8 cellular contexts compared by ENCODE assay signal in the genomic region with DNA sequence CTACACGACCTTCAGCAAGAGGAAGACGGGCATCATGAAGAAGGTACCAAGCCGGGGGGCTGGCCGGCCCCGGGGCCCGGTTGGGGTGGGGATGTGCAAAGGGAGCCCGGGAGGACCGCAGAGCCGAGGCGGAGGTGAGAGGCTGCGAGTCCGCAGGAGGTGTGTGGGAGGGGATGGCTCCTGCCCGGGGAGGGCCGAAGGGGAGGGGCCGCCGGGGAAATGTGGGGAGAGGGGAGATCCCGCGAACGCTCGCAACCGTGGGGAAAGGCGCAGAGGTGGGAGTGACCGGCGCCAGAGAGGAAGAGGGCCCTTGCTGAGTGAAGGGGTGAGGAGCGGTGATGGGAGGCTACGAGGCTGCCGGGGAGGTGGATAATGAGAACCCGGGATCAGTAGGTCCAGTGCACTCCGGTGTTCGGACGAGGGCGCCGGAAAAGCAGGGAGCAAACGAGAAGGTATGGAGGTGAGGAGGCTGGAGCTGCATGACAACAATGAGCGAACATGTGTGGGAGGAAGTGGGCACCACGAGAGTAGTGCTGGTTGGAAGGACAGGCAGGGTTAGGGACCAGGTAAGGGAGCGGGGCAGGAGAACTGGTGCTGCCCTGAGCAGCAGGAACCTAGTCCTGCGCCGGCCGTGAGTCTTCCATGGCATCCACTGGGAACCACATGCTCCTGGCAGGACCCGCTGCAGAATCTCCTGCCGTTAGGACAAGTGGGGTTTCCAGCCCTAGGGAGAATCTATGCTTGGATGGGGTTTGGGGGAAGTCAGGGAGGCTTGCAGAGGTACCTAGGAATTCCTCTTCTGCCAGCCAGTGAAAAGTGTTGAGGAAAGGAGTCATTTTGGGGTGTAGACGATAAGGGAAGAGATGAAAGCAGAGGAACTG. TPM values are rescaled to one million over a fixed set of nuclear protein-coding genes. Genes with fewer than 3 reads are reported as not detected.
DNase-seq lines count a peak whose midpoint lies in the region; ATAC-seq and TF ChIP-seq lines count a peak whose summit lies in the region.

No MANE protein-coding gene starts in this region.

- peaks cover 0 to 22% of the 10 kb centered on the region in 2 donors for H3K36me3 ChIP-seq in left lung

- H3K4me3 ChIP-seq in WI38 (ENCODE audit: low read depth, low read length) (peak overlapping the region; percentile 91), left lung (peak overlapping the region; percentile 85 to 96)

- H3K9me3 ChIP-seq in left lung: no peaks in the 10 kb centered on the region

- DNase-seq in DMS153 treated with DMSO at 0.1 percent for 48 hours (lab: John Stamatoyannopoulos, UW; ENCODE audit: unreplicated experiment): peak; percentile 4
- DNase-seq in Kasumi-1 (lab: John Stamatoyannopoulos, UW): peak; percentile 25 to 27
- DNase-seq in cerebellar cortex (ENCODE audit: low spot score): peak; percentile 55
- DNase-seq in left lung: peak; percentile 63 to 91
- peak; percentile 52 for DNase-seq in stimulated activated CD4-positive, alpha-beta T cell treated with anti-CD3 and anti-CD28 coated beads, Interleukin-1b, Interleukin-23, amount 100 ng/mL, for 48 hours

- ATAC-seq in left lung (no peak), HG02759 (IDR thresholded peaks at IDR 0.05; ENCODE audit: unreplicated experiment) (no peak), GM19463 (IDR thresholded peaks at IDR 0.05; ENCODE audit: unreplicated experiment) (no peak)

- peak overlapping the region; percentile 96 to 97 for H3K27ac ChIP-seq in left lung

- intact Hi-C loops in left lung (cut with DNase I): no loop called here

- no peaks in the 10 kb centered on the region for H3K27me3 ChIP-seq in left lung

- H3K4me1 ChIP-seq in left lung: peaks cover 24 to 52% of the 10 kb centered on the region in 2 donors

- TF ChIP-seq CTCF in WI38 (IDR thresholded peaks at IDR 0.05; ENCODE audit: low read depth, low read length) (no peak), left lung (IDR thresholded peaks at IDR 0.05) (no peak)

RNA-seq across cellular contexts. Expression of a gene that starts 1.3 kb away (rescaled TPM):
- total RNA-seq in left lung: 10 to 100 TPM; 31.8 to 36.3 TPM

RNA-seq across cellular contexts. Expression of a gene that starts 9.6 kb away (rescaled TPM):
- total RNA-seq in left lung: 10 to 100 TPM; 36.1 to 37.3 TPM

RNA-seq across cellular contexts. Expression of a gene that starts 56.9 kb away (rescaled TPM):
- total RNA-seq in left lung: 10 to 100 TPM; 47.3 to 49.6 TPM

Comparison
In these comparisons a context has a peak if more than half of its experiments do, and no peak if none do; other contexts are left out.
1. DNase-seq: peak in every context shown above with its lines; median percentile 77 in left lung; 55 in cerebellar cortex; 52 in stimulated activated CD4-positive, alpha-beta T cell treated with anti-CD3 and anti-CD28 coated beads, Interleukin-1b, Interleukin-23, amount 100 ng/mL, for 48 hours; 26 in Kasumi-1; 4 in DMS153 treated with DMSO at 0.1 percent for 48 hours.